In the genomic region with DNA sequence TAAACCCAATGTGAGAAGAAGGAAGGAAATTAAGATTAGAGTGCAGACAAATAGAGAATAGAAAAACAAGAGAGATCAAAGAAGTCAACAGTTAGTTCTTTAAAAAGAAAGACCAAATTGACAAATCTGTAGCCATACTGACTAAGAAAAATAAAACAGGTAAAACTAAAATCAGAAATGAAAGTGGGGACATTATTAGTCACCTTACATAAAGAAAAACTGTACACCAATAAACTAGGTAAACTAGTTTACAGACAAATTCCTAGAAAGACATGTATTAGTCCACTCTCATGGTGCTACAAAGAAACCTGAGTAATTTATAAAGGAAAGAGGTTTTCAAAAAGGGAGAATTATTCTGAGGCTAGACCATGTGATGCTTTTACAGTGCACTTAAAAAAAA, we compare ENCODE assay signal across 16 cellular contexts. TPM values are rescaled to one million over a fixed set of nuclear protein-coding genes. Genes with fewer than 3 reads are reported as not detected.
DNase-seq lines count a peak whose midpoint lies in the region; ATAC-seq lines count a peak whose summit lies in the region.
"Had no signal": no experiment of that assay in that cellular context is flagged by ENCODE, and none has a peak within 500 bp of the region (broad histone marks: within the 10 kb centered on the region; RNA-seq: fewer than 3 reads in every experiment).

No MANE protein-coding gene starts in this region.

- no peak overlapping the region for H3K4me2 ChIP-seq in Karpas-422 (ENCODE audit: low read depth, low read length, poor library complexity, severe bottlenecking)

- H3K4me1 Mint-ChIP-seq in activated CD4-positive, alpha-beta memory T cell treated with anti-CD3 and anti-CD28 coated beads, Interleukin-2, amount 10 ng/mL, durations not matched to agents 7 days and 5 days, result peaks cover 23% of the 10 kb centered on the region

- H3K27ac Mint-ChIP-seq in activated CD4-positive, alpha-beta memory T cell treated with anti-CD3 and anti-CD28 coated beads, Interleukin-2, amount 10 ng/mL, durations not matched to agents 7 days and 5 days, result peak overlapping the region; percentile 2

- H3K4me3 ChIP-seq in Karpas-422 (ENCODE audit: low read length), result no peak overlapping the region
- H3K4me3 ChIP-seq: breast epithelium, GM23248, stomach had no signal

- peaks cover 75% of the 10 kb centered on the region for H3K36me3 Mint-ChIP-seq in activated CD4-positive, alpha-beta memory T cell treated with anti-CD3 and anti-CD28 coated beads, Interleukin-2, amount 10 ng/mL, durations not matched to agents 7 days and 5 days (ENCODE audit: low read depth)

- H3K4me1 ChIP-seq in Karpas-422 (ENCODE audit: low read length), result no peaks in the 10 kb centered on the region
- H3K4me1 ChIP-seq: breast epithelium, stomach had no signal

- H4K20me1 ChIP-seq in Karpas-422 (ENCODE audit: insufficient read depth, low read depth, low read length), result no peaks in the 10 kb centered on the region

- H3K9me3 ChIP-seq in Karpas-422 (ENCODE audit: low read length), result no peaks in the 10 kb centered on the region
- H3K9me3 ChIP-seq: breast epithelium, stomach had no signal

- ATAC-seq in GM18520 (IDR thresholded peaks at IDR 0.05; ENCODE audit: unreplicated experiment) (peak; percentile 83), GM19467 (IDR thresholded peaks at IDR 0.05; ENCODE audit: unreplicated experiment) (peak; percentile 67), HG02973 (IDR thresholded peaks at IDR 0.05; ENCODE audit: unreplicated experiment) (peak; percentile 91)
- ATAC-seq: HepG2 had no signal

- H3K27me3 ChIP-seq in Karpas-422 (ENCODE audit: low read length), result no peaks in the 10 kb centered on the region
- H3K27me3 ChIP-seq: breast epithelium, stomach had no signal

- no peak overlapping the region for H3K4me3 Mint-ChIP-seq in activated CD4-positive, alpha-beta memory T cell treated with anti-CD3 and anti-CD28 coated beads, Interleukin-2, amount 10 ng/mL, durations not matched to agents 7 days and 5 days
- H3K4me3 Mint-ChIP-seq: CD8-positive, alpha-beta memory T cell had no signal

- POLR2A ChIA-PET in activated CD4-positive, alpha-beta memory T cell treated with anti-CD3 and anti-CD28 coated beads, Interleukin-2, amount 10 ng/mL, durations not matched to agents 7 days and 5 days (lab: Charles Lee), result interaction anchor here (0.8 kb wide), 1 partner anchor 22 kb away, joined by 3 read pairs; the partner anchor contains the start of genes BLZF1 and NME7

- H3K9ac ChIP-seq in Karpas-422 (ENCODE audit: low read length), result no peak overlapping the region
- H3K9ac ChIP-seq: GM23248 had no signal

- no peak overlapping the region for H2AFZ ChIP-seq in Karpas-422 (ENCODE audit: low read length)
- H2AFZ ChIP-seq: GM23248 had no signal

- CTCF ChIA-PET in activated CD4-positive, alpha-beta memory T cell treated with anti-CD3 and anti-CD28 coated beads, Interleukin-2, amount 10 ng/mL, durations not matched to agents 7 days and 5 days (lab: Charles Lee), result no interaction called here

- H3K79me2 ChIP-seq in Karpas-422 (ENCODE audit: low read length), result no peaks in the 10 kb centered on the region

- peaks cover 4% of the 10 kb centered on the region for H3K9me3 Mint-ChIP-seq in activated CD4-positive, alpha-beta memory T cell treated with anti-CD3 and anti-CD28 coated beads, Interleukin-2, amount 10 ng/mL, durations not matched to agents 7 days and 5 days
- H3K9me3 Mint-ChIP-seq: CD8-positive, alpha-beta memory T cell had no signal

- no peak for DNase-seq in activated CD4-positive, alpha-beta memory T cell treated with anti-CD3 and anti-CD28 coated beads, Interleukin-2, amount 10 ng/mL, durations not matched to agents 7 days and 5 days
- DNase-seq in NCI-H526 (lab: John Stamatoyannopoulos, UW) (no peak), Karpas-422 (no peak), kidney glomerular epithelial cell (lab: John Stamatoyannopoulos, UW) (no peak), NCI-H2029 treated with DMSO at 0.1 percent for 48 hours (lab: John Stamatoyannopoulos, UW) (no peak)
- DNase-seq: activated CD8-positive, alpha-beta memory T cell treated with anti-CD3 and anti-CD28 coated beads, Interleukin-2, amount 50 U/mL, for 4 hours; CD8-positive, alpha-beta memory T cell; GM23248; NCI-H2081; stomach had no signal

- H3K27ac ChIP-seq in Karpas-422 (ENCODE audit: low read length), result no peak overlapping the region
- H3K27ac ChIP-seq: breast epithelium, epithelial cell of prostate, GM23248, stomach had no signal

- H3K9me2 ChIP-seq in Karpas-422 (replicated peaks; ENCODE audit: insufficient read depth, low read length), result no peaks in the 10 kb centered on the region

- no peaks in the 10 kb centered on the region for H3K27me3 Mint-ChIP-seq in activated CD4-positive, alpha-beta memory T cell treated with anti-CD3 and anti-CD28 coated beads, Interleukin-2, amount 10 ng/mL, durations not matched to agents 7 days and 5 days
- H3K27me3 Mint-ChIP-seq: CD8-positive, alpha-beta memory T cell had no signal

- H3K36me3 ChIP-seq in Karpas-422 (ENCODE audit: insufficient read depth, low read length), result peaks cover 18% of the 10 kb centered on the region

RNA-seq across cellular contexts. Expression of gene BLZF1, which starts 22.3 kb away (rescaled TPM):
- total RNA-seq in activated CD4-positive, alpha-beta memory T cell treated with anti-CD3 and anti-CD28 coated beads, Interleukin-2, amount 10 ng/mL, durations not matched to agents 7 days and 5 days, result 10 to 100 TPM; 48.1 to 49.3 TPM
- 19.6 and 23.4 TPM in 2 replicates for total RNA-seq in Karpas-422 (2014; rRNA removed; shearing (Covaris generic); ENCODE audit: low replicate concordance)

RNA-seq across cellular contexts. Expression of gene NME7, which starts 22.7 kb away (rescaled TPM):
- 10 to 100 TPM; 26.1 to 28.3 TPM for total RNA-seq in activated CD4-positive, alpha-beta memory T cell treated with anti-CD3 and anti-CD28 coated beads, Interleukin-2, amount 10 ng/mL, durations not matched to agents 7 days and 5 days
- total RNA-seq in Karpas-422 (2014; rRNA removed; shearing (Covaris generic); ENCODE audit: low replicate concordance), result 7.2 and 7.4 TPM in 2 replicates

RNA-seq across cellular contexts. Expression of gene CCDC181, which starts 37.0 kb away (rescaled TPM):
- not detected for total RNA-seq in activated CD4-positive, alpha-beta memory T cell treated with anti-CD3 and anti-CD28 coated beads, Interleukin-2, amount 10 ng/mL, durations not matched to agents 7 days and 5 days
- total RNA-seq in Karpas-422 (2014; rRNA removed; shearing (Covaris generic); ENCODE audit: low replicate concordance), result not detected in 2 replicates
- total RNA-seq: GM23248 had no signal
